Comparison of ENCODE assay signal across 1 cellular context in the genomic region with DNA sequence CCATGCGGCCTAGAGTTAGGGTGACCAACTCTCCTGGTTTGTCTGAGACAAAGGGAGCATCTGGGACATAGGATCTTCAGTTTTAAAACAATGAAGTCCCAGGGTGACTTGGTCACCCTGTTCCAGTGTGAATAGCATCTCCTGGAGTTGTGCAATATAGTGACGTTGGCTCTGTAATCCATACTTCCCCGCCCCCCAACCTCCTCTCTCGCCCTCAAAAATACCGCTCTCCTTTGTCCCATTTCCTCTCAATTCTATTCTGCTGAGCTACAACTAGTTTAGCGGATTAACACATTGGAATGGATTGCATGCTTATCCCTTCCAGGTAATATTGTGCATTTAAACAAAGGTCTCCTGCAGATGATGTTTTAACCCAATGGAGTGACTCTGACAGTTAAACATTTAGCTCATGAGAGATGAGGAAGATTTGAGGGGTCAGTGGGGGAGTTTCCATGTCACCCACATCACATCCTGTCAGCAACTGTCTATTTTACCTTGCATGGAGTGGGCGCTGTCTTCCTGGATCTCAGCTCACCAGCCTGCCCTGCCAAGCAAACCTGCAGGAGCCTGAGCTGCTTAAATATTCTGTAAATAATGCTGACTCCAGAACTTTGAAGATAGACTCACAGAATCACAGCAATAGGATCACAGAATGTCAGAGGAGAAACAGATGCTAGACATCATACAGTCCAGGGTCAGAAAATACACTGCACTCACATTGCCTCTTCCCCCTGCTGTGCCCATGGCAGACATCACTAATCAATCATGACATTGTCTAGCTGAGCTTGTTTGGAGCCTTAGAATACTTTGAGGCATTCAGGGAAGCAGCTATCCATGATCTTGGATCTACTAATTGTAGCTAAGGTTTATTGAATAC.
TF ChIP-seq lines count a peak whose summit lies in the region.

No MANE protein-coding gene starts in this region.

TF ChIP-seq in WTC11, 78 proteins besides CTCF, POLR2A, EP300 and RAD21 (continued from another document):
- TF ChIP-seq, protein P1, sequence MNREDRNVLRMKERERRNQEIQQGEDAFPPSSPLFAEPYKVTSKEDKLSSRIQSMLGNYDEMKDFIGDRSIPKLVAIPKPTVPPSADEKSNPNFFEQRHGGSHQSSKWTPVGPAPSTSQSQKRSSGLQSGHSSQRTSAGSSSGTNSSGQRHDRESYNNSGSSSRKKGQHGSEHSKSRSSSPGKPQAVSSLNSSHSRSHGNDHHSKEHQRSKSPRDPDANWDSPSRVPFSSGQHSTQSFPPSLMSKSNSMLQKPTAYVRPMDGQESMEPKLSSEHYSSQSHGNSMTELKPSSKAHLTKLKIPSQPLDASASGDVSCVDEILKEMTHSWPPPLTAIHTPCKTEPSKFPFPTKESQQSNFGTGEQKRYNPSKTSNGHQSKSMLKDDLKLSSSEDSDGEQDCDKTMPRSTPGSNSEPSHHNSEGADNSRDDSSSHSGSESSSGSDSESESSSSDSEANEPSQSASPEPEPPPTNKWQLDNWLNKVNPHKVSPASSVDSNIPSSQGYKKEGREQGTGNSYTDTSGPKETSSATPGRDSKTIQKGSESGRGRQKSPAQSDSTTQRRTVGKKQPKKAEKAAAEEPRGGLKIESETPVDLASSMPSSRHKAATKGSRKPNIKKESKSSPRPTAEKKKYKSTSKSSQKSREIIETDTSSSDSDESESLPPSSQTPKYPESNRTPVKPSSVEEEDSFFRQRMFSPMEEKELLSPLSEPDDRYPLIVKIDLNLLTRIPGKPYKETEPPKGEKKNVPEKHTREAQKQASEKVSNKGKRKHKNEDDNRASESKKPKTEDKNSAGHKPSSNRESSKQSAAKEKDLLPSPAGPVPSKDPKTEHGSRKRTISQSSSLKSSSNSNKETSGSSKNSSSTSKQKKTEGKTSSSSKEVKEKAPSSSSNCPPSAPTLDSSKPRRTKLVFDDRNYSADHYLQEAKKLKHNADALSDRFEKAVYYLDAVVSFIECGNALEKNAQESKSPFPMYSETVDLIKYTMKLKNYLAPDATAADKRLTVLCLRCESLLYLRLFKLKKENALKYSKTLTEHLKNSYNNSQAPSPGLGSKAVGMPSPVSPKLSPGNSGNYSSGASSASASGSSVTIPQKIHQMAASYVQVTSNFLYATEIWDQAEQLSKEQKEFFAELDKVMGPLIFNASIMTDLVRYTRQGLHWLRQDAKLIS (CRISPR knock-in tag; IDR thresholded peaks at IDR 0.05; ENCODE audit: borderline replicate concordance): no peak
